8 cellular contexts compared by ENCODE assay signal in genomic region chr3:111073186-111073585, GRCh38. TPM values are rescaled to one million over a fixed set of nuclear protein-coding genes. Genes with fewer than 3 reads are reported as not detected.
A peak's percentile ranks its signal among the peaks of the same experiment; 100 is the strongest.
DNase-seq lines count a peak whose midpoint lies in the region; ATAC-seq and TF ChIP-seq lines count a peak whose summit lies in the region.
"Had no signal": no experiment of that assay in that cellular context is flagged by ENCODE, and none has a peak within 500 bp of the region (broad histone marks: within the 10 kb centered on the region; RNA-seq: fewer than 3 reads in every experiment).

No MANE protein-coding gene starts in this region.

- no peaks in the 10 kb centered on the region for H3K9me3 Mint-ChIP-seq in activated CD8-positive, alpha-beta T cell treated with anti-CD3 and anti-CD28 coated beads for 36 hours
- no peaks in the 10 kb centered on the region for H3K9me3 Mint-ChIP-seq in stimulated activated naive B cell treated with anti-CD40 and anti-IgM and Interleukin-4, amounts not matched to agents 10 μg/mL and 1 μg/mL and 100 μg/mL, for 72 hours

- TF ChIP-seq CTCF in HEK293 (tag by site-specific recombination; IDR thresholded peaks at IDR 0.05), result no peak
- no peak for TF ChIP-seq CTCF in activated CD8-positive, alpha-beta T cell treated with anti-CD3 and anti-CD28 coated beads for 36 hours (IDR thresholded peaks at IDR 0.05)

- H3K4me1 ChIP-seq in HEK293 (ENCODE audit: control insufficient read depth, insufficient read depth, low read length) (0 out of 2 replicates have a peak, but pooled peaks cover 2% of the 10 kb centered on the region), iPS-20b (ENCODE audit: insufficient read depth, low read length) (peaks cover 17% of the 10 kb centered on the region)

- H3K4me3 Mint-ChIP-seq in activated CD8-positive, alpha-beta T cell treated with anti-CD3 and anti-CD28 coated beads for 36 hours, result peak overlapping the region; percentile 83
- H3K4me3 Mint-ChIP-seq in stimulated activated naive B cell treated with anti-CD40 and anti-IgM and Interleukin-4, amounts not matched to agents 10 μg/mL and 1 μg/mL and 100 μg/mL, for 72 hours, result peak overlapping the region in 1 of 2 donors; percentile 75

- H3K9me3 ChIP-seq in HEK293 (ENCODE audit: control insufficient read depth, insufficient read depth, low read depth, low read length) (no peaks in the 10 kb centered on the region), iPS-20b (ENCODE audit: insufficient read depth, low read depth, low read length) (no peaks in the 10 kb centered on the region)

- peaks cover 46% of the 10 kb centered on the region for H3K27me3 Mint-ChIP-seq in activated CD8-positive, alpha-beta T cell treated with anti-CD3 and anti-CD28 coated beads for 36 hours
- peaks cover 45 to 58% of the 10 kb centered on the region in 2 donors for H3K27me3 Mint-ChIP-seq in stimulated activated naive B cell treated with anti-CD40 and anti-IgM and Interleukin-4, amounts not matched to agents 10 μg/mL and 1 μg/mL and 100 μg/mL, for 72 hours

- H3K36me3 Mint-ChIP-seq in activated CD8-positive, alpha-beta T cell treated with anti-CD3 and anti-CD28 coated beads for 36 hours (ENCODE audit: low read depth), result no peaks in the 10 kb centered on the region
- H3K36me3 Mint-ChIP-seq in stimulated activated naive B cell treated with anti-CD40 and anti-IgM and Interleukin-4, amounts not matched to agents 10 μg/mL and 1 μg/mL and 100 μg/mL, for 72 hours, result no peaks in the 10 kb centered on the region

- H3K27ac ChIP-seq in HEK293 (ENCODE audit: extremely low read depth, low read depth, low read length) (no peak overlapping the region), iPS-20b (ENCODE audit: low read length) (no peak overlapping the region)

- POLR2A ChIA-PET in HEK293 (lab: Yijun Ruan, JAX), result no interaction called here
- POLR2A ChIA-PET in activated CD8-positive, alpha-beta T cell treated with anti-CD3 and anti-CD28 coated beads for 36 hours (lab: Charles Lee), result interaction anchor here (0.8 kb wide), 1 partner anchor 10 kb away, joined by 5 read pairs; no protein-coding TSS in a partner anchor

- CTCF ChIA-PET in HEK293 (lab: Yijun Ruan, JAX), result no interaction called here
- CTCF ChIA-PET in activated CD8-positive, alpha-beta T cell treated with anti-CD3 and anti-CD28 coated beads for 36 hours (lab: Charles Lee), result interaction anchor here (1.5 kb wide), 1 partner anchor 18 kb away, joined by 3 read pairs; no protein-coding TSS in a partner anchor

- no peak overlapping the region for H3K27ac Mint-ChIP-seq in activated CD8-positive, alpha-beta T cell treated with anti-CD3 and anti-CD28 coated beads for 36 hours
- peak overlapping the region; percentile 65 for H3K27ac Mint-ChIP-seq in stimulated activated naive B cell treated with anti-CD40 and anti-IgM and Interleukin-4, amounts not matched to agents 10 μg/mL and 1 μg/mL and 100 μg/mL, for 72 hours

- no peaks in the 10 kb centered on the region for H3K27me3 ChIP-seq in iPS-20b (ENCODE audit: insufficient read depth, low read length)

- H3K9ac ChIP-seq in iPS-20b (ENCODE audit: low read depth, low read length), result peak overlapping the region; percentile 91; the same call in 1 of the 2 replicates

- H3K4me1 Mint-ChIP-seq in activated CD8-positive, alpha-beta T cell treated with anti-CD3 and anti-CD28 coated beads for 36 hours (ENCODE audit: low read depth), result peaks cover 28% of the 10 kb centered on the region
- peaks cover 14 to 32% of the 10 kb centered on the region in 2 donors for H3K4me1 Mint-ChIP-seq in stimulated activated naive B cell treated with anti-CD40 and anti-IgM and Interleukin-4, amounts not matched to agents 10 μg/mL and 1 μg/mL and 100 μg/mL, for 72 hours

- intact Hi-C loops in activated CD8-positive, alpha-beta T cell treated with anti-CD3 and anti-CD28 coated beads for 36 hours (cut with micrococcal nuclease), result loop anchor here (5.0 kb wide), 1 partner anchor 464 kb away; no protein-coding TSS in a partner anchor

- ATAC-seq in activated CD8-positive, alpha-beta T cell treated with anti-CD3 and anti-CD28 coated beads for 36 hours, result no peak
- ATAC-seq in stimulated activated naive B cell treated with anti-CD40 and anti-IgM and Interleukin-4, amounts not matched to agents 10 μg/mL and 1 μg/mL and 100 μg/mL, for 72 hours (replicated peaks), result no peak
- ATAC-seq in HG03025 (IDR thresholded peaks at IDR 0.05; ENCODE audit: low FRiP score, unreplicated experiment) (no peak), GM18868 (IDR thresholded peaks at IDR 0.05; ENCODE audit: unreplicated experiment) (no peak), GM19328 (IDR thresholded peaks at IDR 0.05; ENCODE audit: unreplicated experiment) (no peak)

- H3K36me3 ChIP-seq in HEK293 (ENCODE audit: control insufficient read depth in 2 of 2, insufficient read depth in 1 of 2, low read length in 2 of 2), result no peaks in the 10 kb centered on the region
- H3K36me3 ChIP-seq in iPS-20b (ENCODE audit: insufficient read depth, low read depth, low read length), result peaks cover 5% of the 10 kb centered on the region; the same call in 1 of the 2 replicates

- no peak for DNase-seq in activated CD8-positive, alpha-beta T cell treated with anti-CD3 and anti-CD28 coated beads for 36 hours
- DNase-seq in stimulated activated naive B cell treated with anti-CD40 and anti-IgM and Interleukin-4, amounts not matched to agents 10 μg/mL and 1 μg/mL and 100 μg/mL, for 72 hours, result no peak
- DNase-seq: activated CD8-positive, alpha-beta memory T cell treated with anti-CD3 and anti-CD28 coated beads, Interleukin-2, amount 50 U/mL, for 4 hours had no signal

- peak overlapping the region; percentile 80 for H3K4me3 ChIP-seq in HEK293 (ENCODE audit: low read depth, low read length)
- peak overlapping the region; percentile 91 for H3K4me3 ChIP-seq in iPS-20b (ENCODE audit: low read length)

TF ChIP-seq in HEK293, 187 proteins besides CTCF, POLR2A, EP300 and RAD21:
- no peak for TF ChIP-seq ZNF37A (tag by site-specific recombination; IDR thresholded peaks at IDR 0.05)
- TF ChIP-seq ZNF747 (tag by site-specific recombination; IDR thresholded peaks at IDR 0.05), result no peak
- no peak for TF ChIP-seq ZNF660 (tag by site-specific recombination; IDR thresholded peaks at IDR 0.05)
- no peak for TF ChIP-seq ZBTB48 (tag by site-specific recombination; IDR thresholded peaks at IDR 0.05)
- TF ChIP-seq ZNF513 (tag by site-specific recombination; IDR thresholded peaks at IDR 0.05), result no peak
- TF ChIP-seq MEIS1 (CRISPR knock-in tag; IDR thresholded peaks at IDR 0.05; ENCODE audit: borderline replicate concordance), result no peak
TF ChIP-seq in HEK293: peak in this region for 0.

RNA-seq across cellular contexts. Expression of gene NECTIN3, which starts 1.6 kb away (rescaled TPM):
- 1 to 10 TPM; 3.0 to 4.3 TPM for total RNA-seq in activated CD8-positive, alpha-beta T cell treated with anti-CD3 and anti-CD28 coated beads for 36 hours
